In the genomic region with DNA sequence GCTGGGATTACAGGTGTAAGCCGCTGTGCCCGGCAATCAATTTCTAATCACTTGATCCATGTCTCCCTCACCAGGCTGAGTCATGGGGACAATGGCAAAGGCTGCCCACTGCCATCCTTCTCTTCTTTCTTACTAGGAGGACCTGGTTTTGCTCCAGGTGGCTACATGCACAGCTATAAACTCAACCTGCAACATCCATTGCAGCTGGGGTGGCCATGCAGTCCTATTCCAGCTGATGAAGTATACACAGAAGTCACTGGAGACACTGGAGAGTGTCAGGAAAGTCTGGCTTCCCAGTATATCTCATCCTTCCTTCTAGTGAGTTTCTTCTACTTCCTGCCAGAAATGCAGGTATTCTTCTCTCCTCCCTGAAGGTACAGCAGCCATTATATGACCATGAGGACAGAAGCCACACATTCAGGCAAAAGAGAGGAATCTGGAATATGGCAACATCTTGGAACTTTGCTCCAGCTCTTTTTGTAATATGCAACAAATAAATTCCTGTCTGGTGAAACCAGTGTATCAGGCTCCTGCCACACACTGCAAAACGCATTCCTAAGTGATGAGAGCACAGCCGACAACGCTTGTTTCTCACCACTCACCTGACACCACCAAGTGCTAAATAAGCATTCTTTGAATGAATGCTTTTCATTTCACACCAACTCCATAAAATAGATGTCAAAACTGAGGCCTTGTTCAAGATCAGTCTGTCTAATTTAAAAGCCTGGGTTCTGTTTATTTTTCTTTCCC, we compare ENCODE assay signal across 11 cellular contexts. TPM values are rescaled to one million over a fixed set of nuclear protein-coding genes. Genes with fewer than 3 reads are reported as not detected.
DNase-seq lines count a peak whose midpoint lies in the region; ATAC-seq and TF ChIP-seq lines count a peak whose summit lies in the region.
"Had no signal": no experiment of that assay in that cellular context is flagged by ENCODE, and none has a peak within 500 bp of the region (broad histone marks: within the 10 kb centered on the region; RNA-seq: fewer than 3 reads in every experiment).

No MANE protein-coding gene starts in this region.

- peaks cover 14% of the 10 kb centered on the region for H3K27me3 Mint-ChIP-seq in activated CD4-positive, alpha-beta memory T cell treated with anti-CD3 and anti-CD28 coated beads for 36 hours

- no peaks in the 10 kb centered on the region for H3F3A ChIP-seq in PC-3 (ENCODE audit: low read length, unreplicated experiment)

- H3K9me2 ChIP-seq in PC-3 (replicated peaks; ENCODE audit: low read length), result no peaks in the 10 kb centered on the region

- CTCF ChIA-PET in PC-3 (lab: Charles Lee), result no interaction called here
- CTCF ChIA-PET in activated CD4-positive, alpha-beta memory T cell treated with anti-CD3 and anti-CD28 coated beads for 36 hours (lab: Charles Lee), result no interaction called here

- no TSS peak for BruUV-seq in PC-3 (replicated peaks; lab: Mats Ljungman, UMichigan)

- no peaks in the 10 kb centered on the region for H4K20me1 ChIP-seq in PC-3 (ENCODE audit: low read length)
- no peaks in the 10 kb centered on the region for H4K20me1 ChIP-seq in osteoblast (ENCODE audit: insufficient read depth, low read length)

- 0 out of 2 replicates have a peak overlapping the region, but pooled peaks have one; percentile 1 for H3K27ac ChIP-seq in PC-3 (ENCODE audit: low read length)
- H3K27ac ChIP-seq in osteoblast (ENCODE audit: low read depth, low read length), result no peak overlapping the region

- no peaks in the 10 kb centered on the region for H3K9me3 Mint-ChIP-seq in activated CD4-positive, alpha-beta memory T cell treated with anti-CD3 and anti-CD28 coated beads for 36 hours
- H3K9me3 Mint-ChIP-seq: activated naive CD4-positive, alpha-beta T cell treated with anti-CD3 and anti-CD28 coated beads for 36 hours; naive B cell had no signal

- intact Hi-C loops in PC-3 (cut with micrococcal nuclease), result no loop called here
- intact Hi-C loops in activated CD4-positive, alpha-beta memory T cell treated with anti-CD3 and anti-CD28 coated beads for 36 hours (cut with micrococcal nuclease), result no loop called here

- no peak overlapping the region for H3K27ac Mint-ChIP-seq in activated CD4-positive, alpha-beta memory T cell treated with anti-CD3 and anti-CD28 coated beads for 36 hours
- H3K27ac Mint-ChIP-seq: activated naive CD4-positive, alpha-beta T cell treated with anti-CD3 and anti-CD28 coated beads for 36 hours; naive B cell had no signal

- H3K9me3 ChIP-seq in PC-3 (ENCODE audit: low read length) (no peaks in the 10 kb centered on the region), osteoblast (ENCODE audit: low read depth, low read length) (no peaks in the 10 kb centered on the region)

- H3K79me2 ChIP-seq in PC-3 (ENCODE audit: low read length) (no peaks in the 10 kb centered on the region), osteoblast (ENCODE audit: insufficient read depth, low read length) (no peaks in the 10 kb centered on the region)

- H3K27me3 ChIP-seq in PC-3 (ENCODE audit: low read length) (no peaks in the 10 kb centered on the region), osteoblast (ENCODE audit: insufficient read depth, low read length) (peaks cover 21% of the 10 kb centered on the region)

- H3K4me3 Mint-ChIP-seq in activated CD4-positive, alpha-beta memory T cell treated with anti-CD3 and anti-CD28 coated beads for 36 hours, result no peak overlapping the region
- H3K4me3 Mint-ChIP-seq: activated naive CD4-positive, alpha-beta T cell treated with anti-CD3 and anti-CD28 coated beads for 36 hours; naive B cell had no signal

- H2AFZ ChIP-seq in PC-3 (ENCODE audit: low read length) (peak overlapping the region; percentile 25), osteoblast (ENCODE audit: low read length) (no peak overlapping the region)

- H3K4me1 ChIP-seq in PC-3 (ENCODE audit: insufficient read depth, low read length), result peaks cover 11% of the 10 kb centered on the region
- H3K4me1 ChIP-seq in osteoblast (ENCODE audit: insufficient read depth, low read length), result peaks cover 13% of the 10 kb centered on the region

- no peaks in the 10 kb centered on the region for H3K36me3 Mint-ChIP-seq in activated CD4-positive, alpha-beta memory T cell treated with anti-CD3 and anti-CD28 coated beads for 36 hours
- H3K36me3 Mint-ChIP-seq: naive B cell had no signal

- peak overlapping the region; percentile 60 for H3K4me2 ChIP-seq in PC-3 (ENCODE audit: low read length)
- H3K4me2 ChIP-seq in osteoblast (ENCODE audit: insufficient read depth, low read length), result peak overlapping the region; percentile 10

- no peak overlapping the region for H3K9ac ChIP-seq in PC-3 (ENCODE audit: low read length)

- H3K36me3 ChIP-seq in PC-3 (ENCODE audit: low read depth, low read length), result no peaks in the 10 kb centered on the region
- H3K36me3 ChIP-seq in osteoblast (ENCODE audit: insufficient read depth, low read length), result no peaks in the 10 kb centered on the region

- peak; percentile 87 for DNase-seq in Daoy (ENCODE audit: low read depth)
- DNase-seq in PC-3, result peak; percentile 92
- peak; percentile 89 for DNase-seq in fibroblast of pulmonary artery (ENCODE audit: low read depth)
- DNase-seq in osteoblast (ENCODE audit: insufficient read length, low spot score, missing footprints), result peak; percentile 94
- no peak for DNase-seq in OCI-M1 (lab: John Stamatoyannopoulos, UW)
- DNase-seq in NCI-H345 treated with DMSO at 0.1 percent for 48 hours (lab: John Stamatoyannopoulos, UW; ENCODE audit: unreplicated experiment), result no peak
- DNase-seq in activated CD4-positive, alpha-beta memory T cell treated with anti-CD3 and anti-CD28 coated beads for 36 hours, result no peak
- DNase-seq in amygdala (lab: John Stamatoyannopoulos, UW), result no peak
- DNase-seq: activated naive CD4-positive, alpha-beta T cell treated with anti-CD3 and anti-CD28 coated beads for 36 hours; naive B cell; substantia nigra had no signal

- ATAC-seq in PC-3, result peak; percentile 97

- TF ChIP-seq CTCF in PC-3 (conservative IDR thresholded peaks at IDR 0.05; ENCODE audit: low read depth, low read length) (no peak), fibroblast of pulmonary artery (IDR thresholded peaks at IDR 0.05; ENCODE audit: low read length, missing control alignments) (no peak), osteoblast (IDR thresholded peaks at IDR 0.05; ENCODE audit: extremely low read depth, low read depth, low read length) (no peak)

- H3K4me3 ChIP-seq in PC-3 (ENCODE audit: low read length) (no peak overlapping the region), fibroblast of pulmonary artery (replicated peaks; ENCODE audit: low read depth, low read length) (no peak overlapping the region), osteoblast (ENCODE audit: insufficient read depth, low read length) (no peak overlapping the region)

- POLR2A ChIA-PET in PC-3 (lab: Charles Lee; ENCODE audit: unreplicated experiment), result no interaction called here
- POLR2A ChIA-PET in activated CD4-positive, alpha-beta memory T cell treated with anti-CD3 and anti-CD28 coated beads for 36 hours (lab: Charles Lee), result no interaction called here

- H3K4me1 Mint-ChIP-seq in activated CD4-positive, alpha-beta memory T cell treated with anti-CD3 and anti-CD28 coated beads for 36 hours (ENCODE audit: low read depth), result no peaks in the 10 kb centered on the region
- H3K4me1 Mint-ChIP-seq: naive B cell had no signal

RNA-seq across cellular contexts. Expression of a gene that starts 32.3 kb away (rescaled TPM):
- not detected in 2 replicates for total RNA-seq in Daoy (2014; rRNA removed; shearing (Covaris generic))
- total RNA-seq in PC-3 (2014; rRNA removed) (not detected in 2 replicates), osteoblast (not detected in 2 replicates)
- total RNA-seq in activated CD4-positive, alpha-beta memory T cell treated with anti-CD3 and anti-CD28 coated beads for 36 hours, result not detected
- total RNA-seq: activated naive CD4-positive, alpha-beta T cell treated with anti-CD3 and anti-CD28 coated beads for 36 hours had no signal

RNA-seq across cellular contexts. Expression of a gene that starts 52.3 kb away (rescaled TPM):
- 0.29 and 2.0 TPM in 2 replicates for total RNA-seq in Daoy (2014; rRNA removed; shearing (Covaris generic))
- not detected in 2 replicates for total RNA-seq in PC-3 (2014; rRNA removed)
- 0.36 and 1.2 TPM in 2 replicates for total RNA-seq in osteoblast
- not detected for total RNA-seq in activated CD4-positive, alpha-beta memory T cell treated with anti-CD3 and anti-CD28 coated beads for 36 hours
- total RNA-seq: activated naive CD4-positive, alpha-beta T cell treated with anti-CD3 and anti-CD28 coated beads for 36 hours had no signal

Comparison
In these comparisons a context has a peak if more than half of its experiments do, and no peak if none do; other contexts are left out.
1. DNase-seq: peak in Daoy (single experiment), PC-3 (single experiment), fibroblast of pulmonary artery (single experiment) and osteoblast (single experiment); none in OCI-M1 (single experiment), NCI-H345 treated with DMSO at 0.1 percent for 48 hours (single experiment), activated CD4-positive, alpha-beta memory T cell treated with anti-CD3 and anti-CD28 coated beads for 36 hours (single experiment) and amygdala (0 of 56).